ENCODE assay signal across 8 cellular contexts in the genomic region with DNA sequence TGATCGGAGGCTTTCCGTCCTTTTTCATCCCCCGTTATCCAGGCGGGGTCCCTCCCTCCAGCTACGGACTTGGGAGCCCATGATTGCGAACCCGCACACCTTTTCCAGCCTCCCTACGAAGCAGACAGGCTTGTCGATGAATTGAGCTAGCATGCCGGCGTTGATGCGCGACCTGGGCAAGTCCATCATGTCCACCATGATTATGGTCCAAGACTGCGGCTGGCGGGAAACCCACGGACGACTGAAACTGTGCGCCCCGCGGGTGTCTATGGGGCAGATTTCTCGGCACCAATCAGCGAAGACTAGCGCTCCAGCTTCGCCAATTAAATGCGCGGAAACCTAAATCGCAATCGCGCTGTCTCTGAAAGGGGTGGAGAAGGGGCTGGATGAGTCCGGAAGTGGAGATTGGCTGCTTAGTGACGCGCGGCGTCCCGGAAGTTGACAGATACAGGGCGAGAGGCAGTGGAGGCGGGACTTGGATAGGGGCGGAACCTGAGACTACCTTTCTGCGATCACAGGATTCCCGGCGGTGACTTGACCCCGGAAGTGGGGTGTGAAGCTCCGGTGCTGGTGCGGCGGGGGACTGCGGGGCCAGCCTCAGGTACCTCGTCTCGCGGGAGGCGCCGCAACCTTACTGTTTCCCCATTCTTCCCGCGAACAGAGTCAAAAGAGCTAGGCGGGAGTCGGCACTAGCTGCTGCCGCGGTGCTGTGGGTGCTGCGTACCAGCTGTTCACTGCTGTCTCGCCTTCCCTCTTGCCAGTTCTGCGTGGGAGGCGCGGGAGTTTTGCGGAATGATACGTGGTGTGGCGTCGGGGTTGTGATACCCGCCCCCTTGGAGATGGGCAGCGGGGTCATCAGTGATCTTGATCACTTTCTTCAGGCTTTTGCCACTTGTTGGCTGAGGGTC. TPM values are rescaled to one million over a fixed set of nuclear protein-coding genes. Genes with fewer than 3 reads are reported as not detected.
DNase-seq lines count a peak whose midpoint lies in the region; ATAC-seq and TF ChIP-seq lines count a peak whose summit lies in the region.

Gene UMAD1 (plus strand): TSS at position 532 of the 908 bp plus-strand sequence. CDS start 32,620 bp downstream, outside the sequence.

- ATAC-seq in gastroesophageal sphincter = peak; percentile 99

- peak within 1 kb of the TSS; percentile 87 for H3K9ac ChIP-seq in SK-N-MC (ENCODE audit: insufficient read length)

- peaks cover 4% of the 10 kb centered on the region for H3K36me3 ChIP-seq in SK-N-MC (ENCODE audit: insufficient read depth, low read length)
- H3K36me3 ChIP-seq in gastroesophageal sphincter = peaks cover 0 to 16% of the 10 kb centered on the region in 2 donors
- no peaks in the 10 kb centered on the region for H3K36me3 ChIP-seq in neutrophil

- 0% methylated on average over 21 to 23 of the region's 68 CpGs for WGBS in gastroesophageal sphincter (ENCODE audit: low coverage in 1 of 2), 2 donors

- H3K4me1 ChIP-seq in gastroesophageal sphincter (peaks cover 3 to 24% (median 10%) of the 10 kb centered on the region in 3 donors), neutrophil (ENCODE audit: control insufficient read depth in 1 of 2, insufficient read depth in 1 of 2, low read depth in 1 of 2, low read length in 1 of 2) (peaks cover 22 to 23% of the 10 kb centered on the region in 2 experiments)

- peak within 1 kb of the TSS; percentile 89 for H3K4me3 ChIP-seq in NB4 (ENCODE audit: low read depth, low read length)
- peak within 1 kb of the TSS; percentile 88 for H3K4me3 ChIP-seq in SK-N-MC
- H3K4me3 ChIP-seq in gastroesophageal sphincter = peak within 1 kb of the TSS; percentile 63 to 66
- H3K4me3 ChIP-seq in neutrophil (ENCODE audit: low read depth in 1 of 2, low read length in 1 of 2) = peak within 1 kb of the TSS; percentile 88

- H3K27me3 Mint-ChIP-seq in HFFc6 (ENCODE audit: insufficient read depth) = no peaks in the 10 kb centered on the region
- H3K27me3 Mint-ChIP-seq in activated naive CD4-positive, alpha-beta T cell treated with anti-CD3 and anti-CD28 coated beads, Interleukin-2, amount 10 ng/mL, durations not matched to agents 7 days and 5 days = no peaks in the 10 kb centered on the region

- CTCF ChIA-PET in activated naive CD4-positive, alpha-beta T cell treated with anti-CD3 and anti-CD28 coated beads, Interleukin-2, amount 10 ng/mL, durations not matched to agents 7 days and 5 days (lab: Charles Lee) = interaction anchor here (1.1 to 1.8 kb wide), 4 partner anchors 41 to 550 kb away, joined by 3 to 5 read pairs (median 4); no protein-coding TSS in a partner anchor

- H3K27ac ChIP-seq in SK-N-MC (peak within 1 kb of the TSS; percentile 43; the same call in 1 of the 2 replicates), gastroesophageal sphincter (peak within 1 kb of the TSS; percentile 56 to 92 (median 90)), neutrophil (peak within 1 kb of the TSS; percentile 92), substantia nigra (ENCODE audit: low read depth, low read length, poor library complexity, severe bottlenecking) (peak within 1 kb of the TSS; percentile 68)

- H3K9me3 ChIP-seq in SK-N-MC (ENCODE audit: low read depth, low read length) (no peaks in the 10 kb centered on the region), gastroesophageal sphincter (no peaks in the 10 kb centered on the region), neutrophil (no peaks in the 10 kb centered on the region)

- peaks cover 28% of the 10 kb centered on the region for H3K4me1 Mint-ChIP-seq in HFFc6 (ENCODE audit: low read depth)
- peaks cover 42% of the 10 kb centered on the region for H3K4me1 Mint-ChIP-seq in activated naive CD4-positive, alpha-beta T cell treated with anti-CD3 and anti-CD28 coated beads, Interleukin-2, amount 10 ng/mL, durations not matched to agents 7 days and 5 days

- no peaks in the 10 kb centered on the region for H3K9me3 Mint-ChIP-seq in HFFc6
- H3K9me3 Mint-ChIP-seq in activated naive CD4-positive, alpha-beta T cell treated with anti-CD3 and anti-CD28 coated beads, Interleukin-2, amount 10 ng/mL, durations not matched to agents 7 days and 5 days = no peaks in the 10 kb centered on the region

- H3K27me3 ChIP-seq in gastroesophageal sphincter (no peaks in the 10 kb centered on the region), neutrophil (no peaks in the 10 kb centered on the region)

- peak within 1 kb of the TSS; percentile 99 for H3K4me3 Mint-ChIP-seq in HFFc6
- H3K4me3 Mint-ChIP-seq in activated naive CD4-positive, alpha-beta T cell treated with anti-CD3 and anti-CD28 coated beads, Interleukin-2, amount 10 ng/mL, durations not matched to agents 7 days and 5 days = peak within 1 kb of the TSS; percentile 93

- TF ChIP-seq POLR2A in NB4 (IDR thresholded peaks at IDR 0.05; ENCODE audit: extremely low read depth, insufficient read length) (peak; percentile 93), gastroesophageal sphincter (IDR thresholded peaks at IDR 0.05) (peak; percentile 52 to 70)

- peaks cover 5% of the 10 kb centered on the region; the same call in 1 of the 2 replicates for H3K36me3 Mint-ChIP-seq in HFFc6 (ENCODE audit: low read depth)
- peaks cover 33% of the 10 kb centered on the region for H3K36me3 Mint-ChIP-seq in activated naive CD4-positive, alpha-beta T cell treated with anti-CD3 and anti-CD28 coated beads, Interleukin-2, amount 10 ng/mL, durations not matched to agents 7 days and 5 days

- TF ChIP-seq EP300 in gastroesophageal sphincter (IDR thresholded peaks at IDR 0.05) = no peak

- TF ChIP-seq CTCF in HFFc6 (IDR thresholded peaks at IDR 0.05) = no peak
- no peak for TF ChIP-seq CTCF in NB4 (IDR thresholded peaks at IDR 0.05; ENCODE audit: low read depth, low read length)
- no peak for TF ChIP-seq CTCF in gastroesophageal sphincter (IDR thresholded peaks at IDR 0.05)
- peak; percentile 33 for TF ChIP-seq CTCF in neutrophil (IDR thresholded peaks at IDR 0.05)

- H3K27ac Mint-ChIP-seq in HFFc6 = peak within 1 kb of the TSS; percentile 81
- H3K27ac Mint-ChIP-seq in activated naive CD4-positive, alpha-beta T cell treated with anti-CD3 and anti-CD28 coated beads, Interleukin-2, amount 10 ng/mL, durations not matched to agents 7 days and 5 days = peak within 1 kb of the TSS; percentile 97

- DNase-seq in GM04503 (ENCODE audit: low read depth) = peak; percentile 98
- peak; percentile 99 for DNase-seq in HFFc6
- DNase-seq in NB4 (ENCODE audit: low read depth) = peak; percentile 100
- peak; percentile 94 for DNase-seq in SK-N-MC (ENCODE audit: low read depth, low spot score)
- peak; percentile 99 for DNase-seq in activated naive CD4-positive, alpha-beta T cell treated with anti-CD3 and anti-CD28 coated beads, Interleukin-2, amount 10 ng/mL, durations not matched to agents 7 days and 5 days
- peak; percentile 78 to 99 (median 97) for DNase-seq in substantia nigra (lab: John Stamatoyannopoulos, UW)

RNA-seq across cellular contexts. Expression of gene UMAD1, which starts in this region (rescaled TPM):
- total RNA-seq in HFFc6 (2021; fragmentation: NEBNext Ultra II Directional; extraction: Animal tissue kit (Norgen Biotek cat#: 25700)) = 10 to 100 TPM; 11.6 to 14.6 (median 12.1) TPM
- total RNA-seq in gastroesophageal sphincter = 10 to 100 TPM in 3 of 4 donors, 1 to 10 TPM in 1; 7.4 to 24.4 (median 15.9) TPM

Comparison
In these comparisons a context has a peak if more than half of its experiments do, and no peak if none do; other contexts are left out.
1. Peak in every context shown above with its lines: DNase-seq, ATAC-seq, H3K4me3 ChIP-seq and H3K27ac ChIP-seq.